Comparison of ENCODE assay signal across 11 cellular contexts in the genomic region with DNA sequence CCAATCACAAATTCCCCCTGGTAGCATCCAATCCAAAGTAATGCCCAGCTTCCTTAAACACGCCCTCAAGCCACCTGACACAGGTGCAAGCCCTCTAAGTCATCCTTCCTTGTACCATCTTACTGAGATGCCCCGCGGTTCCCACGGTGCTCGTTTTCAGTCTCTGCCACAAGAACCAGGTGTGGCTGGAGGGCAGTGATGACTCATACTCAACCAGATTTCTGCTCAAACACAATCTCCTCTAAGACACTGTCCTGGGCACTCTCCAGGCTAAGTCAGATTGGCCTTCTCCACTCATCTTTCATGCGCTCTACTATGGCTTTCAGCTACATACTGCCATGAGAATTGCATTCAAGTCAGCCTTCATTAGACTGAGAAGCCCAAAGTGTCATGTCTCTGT. TPM values are rescaled to one million over a fixed set of nuclear protein-coding genes. Genes with fewer than 3 reads are reported as not detected.
DNase-seq lines count a peak whose midpoint lies in the region; ATAC-seq and TF ChIP-seq lines count a peak whose summit lies in the region.
"Had no signal": no experiment of that assay in that cellular context is flagged by ENCODE, and none has a peak within 500 bp of the region (broad histone marks: within the 10 kb centered on the region; RNA-seq: fewer than 3 reads in every experiment).

No MANE protein-coding gene starts in this region.

- H3K9me3 Mint-ChIP-seq in IgD-negative memory B cell (no peaks in the 10 kb centered on the region), glutamatergic neuron (ENCODE audit: unreplicated experiment) (peaks cover 4% of the 10 kb centered on the region)

- H3K27me3 Mint-ChIP-seq in IgD-negative memory B cell (no peaks in the 10 kb centered on the region), glutamatergic neuron (ENCODE audit: unreplicated experiment) (no peaks in the 10 kb centered on the region)

- DNase-seq in epithelial cell of prostate (ENCODE audit: low read depth, low spot score): peak; percentile 57
- no peak for DNase-seq in glutamatergic neuron
- no peak for DNase-seq in GM13977 (ENCODE audit: low spot score)
- DNase-seq in HuH-7 (ENCODE audit: low spot score): no peak
- DNase-seq: MV-4-11, sigmoid colon, tibial artery had no signal

- peak overlapping the region in 2 of 4 donors; percentile 31 to 88 for H3K4me3 Mint-ChIP-seq in IgD-negative memory B cell
- no peak overlapping the region for H3K4me3 Mint-ChIP-seq in glutamatergic neuron (ENCODE audit: unreplicated experiment)

- TF ChIP-seq CTCF in GM12875 (IDR thresholded peaks at IDR 0.05; ENCODE audit: borderline replicate concordance, insufficient read depth, low read depth, low read length) (no peak), glutamatergic neuron (IDR thresholded peaks at IDR 0.05; ENCODE audit: partially characterized antibody, unreplicated experiment) (no peak), GM13977 (IDR thresholded peaks at IDR 0.05; ENCODE audit: extremely low read depth, insufficient read depth, missing control alignments) (no peak)

- peak overlapping the region; percentile 35 for H3K4me3 ChIP-seq in GM12875 (ENCODE audit: low read depth, low read length)
- H3K4me3 ChIP-seq: sigmoid colon, tibial artery had no signal

- in situ Hi-C loops in GM13977 (cut with MboI; ENCODE audit: low pct_unique_long_range_greater_than_20kb, low sequenced_read_pairs, unreplicated experiment): no loop called here

- no peaks in the 10 kb centered on the region for H3K36me3 Mint-ChIP-seq in IgD-negative memory B cell
- no peaks in the 10 kb centered on the region for H3K36me3 Mint-ChIP-seq in glutamatergic neuron (ENCODE audit: unreplicated experiment)

- H3K4me1 Mint-ChIP-seq in IgD-negative memory B cell (peaks cover 15 to 55% (median 31%) of the 10 kb centered on the region in 3 donors), glutamatergic neuron (ENCODE audit: low read depth, unreplicated experiment) (peaks cover 4% of the 10 kb centered on the region)

- no peak overlapping the region for H3K27ac ChIP-seq in epithelial cell of prostate
- H3K27ac ChIP-seq: sigmoid colon, tibial artery had no signal

- peak; percentile 54 for ATAC-seq in GM21381 (IDR thresholded peaks at IDR 0.05; ENCODE audit: unreplicated experiment)
- ATAC-seq in HG03039 (IDR thresholded peaks at IDR 0.05; ENCODE audit: unreplicated experiment): no peak

- H3K27ac Mint-ChIP-seq in IgD-negative memory B cell: peak overlapping the region; percentile 3 to 94 (median 69)
- H3K27ac Mint-ChIP-seq in glutamatergic neuron (ENCODE audit: unreplicated experiment): no peak overlapping the region

RNA-seq across cellular contexts. Expression of a gene that starts 3.5 kb away (rescaled TPM):
- polyA plus RNA-seq in IgD-negative memory B cell: 93.1 TPM
- total RNA-seq in glutamatergic neuron (ENCODE audit: unreplicated experiment): 10.8 TPM
